8 cellular contexts compared by ENCODE assay signal in genomic region chr2:9703701-9704221, GRCh38.
A peak's percentile ranks its signal among the peaks of the same experiment; 100 is the strongest.
DNase-seq lines count a peak whose midpoint lies in the region; ATAC-seq and TF ChIP-seq lines count a peak whose summit lies in the region.

No MANE protein-coding gene starts in this region.

- H3K27ac Mint-ChIP-seq in activated CD4-positive, alpha-beta memory T cell treated with anti-CD3 and anti-CD28 coated beads, Interleukin-2, amount 10 ng/mL, durations not matched to agents 7 days and 5 days = peak overlapping the region; percentile 92

- no peaks in the 10 kb centered on the region for H3K4me1 ChIP-seq in HAP-1

- POLR2A ChIA-PET in activated CD4-positive, alpha-beta memory T cell treated with anti-CD3 and anti-CD28 coated beads, Interleukin-2, amount 10 ng/mL, durations not matched to agents 7 days and 5 days (lab: Charles Lee) = interaction anchor here (0.6 to 5.4 kb wide), 29 partner anchors 8 to 281 kb away, joined by 3 to 99 read pairs (median 5); partner anchors contain the start of genes ADAM17, ITGB1BP1 and YWHAQ

- no peaks in the 10 kb centered on the region for H3K27me3 ChIP-seq in dorsolateral prefrontal cortex
- no peaks in the 10 kb centered on the region for H3K27me3 ChIP-seq in HAP-1 (ENCODE audit: low read depth)

- no peak for TF ChIP-seq CTCF in AG09309 (IDR thresholded peaks at IDR 0.05; ENCODE audit: control insufficient read depth, insufficient read depth, low read depth, low read length, missing control alignments)
- no peak for TF ChIP-seq CTCF in dorsolateral prefrontal cortex (IDR thresholded peaks at IDR 0.05 in 54 of 56, conservative IDR thresholded peaks at IDR 0.05 in 2 of 56; ENCODE audit: low read depth in 1 of 56, partially characterized antibody in 56 of 56)

- no peaks in the 10 kb centered on the region for H3K36me3 ChIP-seq in HAP-1 (replicated peaks)

- H3K9me3 Mint-ChIP-seq in activated CD4-positive, alpha-beta memory T cell treated with anti-CD3 and anti-CD28 coated beads, Interleukin-2, amount 10 ng/mL, durations not matched to agents 7 days and 5 days = peaks cover 8% of the 10 kb centered on the region

- no peaks in the 10 kb centered on the region; the same call in 1 of the 2 replicates for H3K9me3 ChIP-seq in HAP-1

- no peak overlapping the region for H3K4me3 ChIP-seq in AG09309 (ENCODE audit: control insufficient read depth, low read depth, low read length)
- H3K4me3 ChIP-seq in dorsolateral prefrontal cortex = no peak overlapping the region
- H3K4me3 ChIP-seq in HAP-1 = no peak overlapping the region

- H3K27ac ChIP-seq in dorsolateral prefrontal cortex = no peak overlapping the region

- H3K4me1 Mint-ChIP-seq in activated CD4-positive, alpha-beta memory T cell treated with anti-CD3 and anti-CD28 coated beads, Interleukin-2, amount 10 ng/mL, durations not matched to agents 7 days and 5 days = peaks cover 82% of the 10 kb centered on the region

- H3K27me3 Mint-ChIP-seq in activated CD4-positive, alpha-beta memory T cell treated with anti-CD3 and anti-CD28 coated beads, Interleukin-2, amount 10 ng/mL, durations not matched to agents 7 days and 5 days = no peaks in the 10 kb centered on the region

- DNase-seq in AG09309 (ENCODE audit: low read depth) = peak; percentile 27
- peak; percentile 87 for DNase-seq in HS-5 (ENCODE audit: low read depth)
- peak; percentile 57 for DNase-seq in activated CD4-positive, alpha-beta memory T cell treated with anti-CD3 and anti-CD28 coated beads, Interleukin-2, amount 10 ng/mL, durations not matched to agents 7 days and 5 days
- no peak for DNase-seq in left colon
- no peak for DNase-seq in dorsolateral prefrontal cortex
- DNase-seq in HAP-1 (ENCODE audit: low spot score in 2 of 2) = no peak
- no peak for DNase-seq in activated naive CD4-positive, alpha-beta T cell (lab: John Stamatoyannopoulos, UW)

- CTCF ChIA-PET in activated CD4-positive, alpha-beta memory T cell treated with anti-CD3 and anti-CD28 coated beads, Interleukin-2, amount 10 ng/mL, durations not matched to agents 7 days and 5 days (lab: Charles Lee) = interaction anchor here (0.8 to 2.7 kb wide), 21 partner anchors 10 to 151 kb away, joined by 3 to 14 read pairs (median 5); partner anchors contain the start of gene YWHAQ

- intact Hi-C loops in left colon (cut with DNase I, micrococcal nuclease) (no loop called here), dorsolateral prefrontal cortex (cut with DNase I) (no loop called here)

- peak overlapping the region; percentile 9 for H3K4me3 Mint-ChIP-seq in activated CD4-positive, alpha-beta memory T cell treated with anti-CD3 and anti-CD28 coated beads, Interleukin-2, amount 10 ng/mL, durations not matched to agents 7 days and 5 days

- in situ Hi-C loops in HAP-1 (cut with MboI; ENCODE audit: low sequenced_read_pairs) = no loop called here

- peak; percentile 94 for ATAC-seq in left colon
- ATAC-seq in HG02885 (IDR thresholded peaks at IDR 0.05; ENCODE audit: poor library complexity, unreplicated experiment) = no peak

- H3K36me3 Mint-ChIP-seq in activated CD4-positive, alpha-beta memory T cell treated with anti-CD3 and anti-CD28 coated beads, Interleukin-2, amount 10 ng/mL, durations not matched to agents 7 days and 5 days (ENCODE audit: low read depth) = peaks cover 14% of the 10 kb centered on the region

Comparison
In these comparisons a context has a peak if more than half of its experiments do, and no peak if none do; other contexts are left out.
1. DNase-seq: peak in AG09309 (single experiment), HS-5 (single experiment) and activated CD4-positive, alpha-beta memory T cell treated with anti-CD3 and anti-CD28 coated beads, Interleukin-2, amount 10 ng/mL, durations not matched to agents 7 days and 5 days (single experiment); none in left colon (0 of 2), dorsolateral prefrontal cortex (0 of 10), HAP-1 (0 of 2) and activated naive CD4-positive, alpha-beta T cell (0 of 4).